ENCODE assay signal across 17 cellular contexts in the genomic region with DNA sequence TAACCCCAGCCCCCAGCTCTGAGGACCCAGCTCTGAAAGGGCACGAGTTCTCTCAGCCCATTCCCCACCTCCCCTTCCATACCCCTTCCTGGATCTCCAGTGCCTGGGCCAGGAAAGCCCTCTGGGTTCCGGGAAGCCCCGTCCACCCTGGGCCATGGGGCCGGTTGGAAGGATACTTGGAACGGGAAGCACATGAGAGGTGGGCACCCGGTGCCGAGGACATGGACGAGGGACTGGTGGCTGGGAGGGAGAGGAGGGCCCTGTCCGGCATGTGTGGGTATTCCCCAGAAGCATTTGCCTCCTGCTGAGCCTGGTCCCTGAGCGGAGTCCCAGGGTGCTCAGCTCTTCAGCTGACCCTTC. TPM values are rescaled to one million over a fixed set of nuclear protein-coding genes. Genes with fewer than 3 reads are reported as not detected.
A peak's percentile ranks its signal among the peaks of the same experiment; 100 is the strongest.
DNase-seq lines count a peak whose midpoint lies in the region; ATAC-seq and TF ChIP-seq lines count a peak whose summit lies in the region.
"Had no signal": no experiment of that assay in that cellular context is flagged by ENCODE, and none has a peak within 500 bp of the region (broad histone marks: within the 10 kb centered on the region; RNA-seq: fewer than 3 reads in every experiment).

No MANE protein-coding gene starts in this region.

- CTCF ChIA-PET in activated CD8-positive, alpha-beta memory T cell treated with anti-CD3 and anti-CD28 coated beads, Interleukin-2, amount 10 ng/mL, durations not matched to agents 7 days and 5 days (lab: Charles Lee): interaction anchor here (0.9 to 1.6 kb wide), 5 partner anchors 9 to 88 kb away, joined by 3 to 5 read pairs (median 3); a partner anchor contains a TSS
- CTCF ChIA-PET in WTC11 (lab: Charles Lee): interaction anchor here (0.6 to 0.9 kb wide), 2 partner anchors 13 to 29 kb away, joined by 3 to 4 read pairs; no protein-coding TSS in a partner anchor

- H3K27me3 Mint-ChIP-seq in activated CD8-positive, alpha-beta memory T cell treated with anti-CD3 and anti-CD28 coated beads, Interleukin-2, amount 10 ng/mL, durations not matched to agents 7 days and 5 days: no peaks in the 10 kb centered on the region
- H3K27me3 Mint-ChIP-seq in WTC11 (ENCODE audit: low read depth): no peaks in the 10 kb centered on the region; the same call in 1 of the 2 replicates
- no peaks in the 10 kb centered on the region for H3K27me3 Mint-ChIP-seq in dendritic cell treated with granulocyte-macrophage colony-stimulating factor and Interleukin-4, amounts not matched to agents 40 ng/mL and 50 ng/mL, for 4 days
- no peaks in the 10 kb centered on the region for H3K27me3 Mint-ChIP-seq in natural killer cell treated with Interleukin-12 subunit alpha and Interleukin-12 subunit beta and Interleukin-15 and Interleukin-18, amount 100 ng/mL, for 72 hours

- H3K4me3 Mint-ChIP-seq in activated CD8-positive, alpha-beta memory T cell treated with anti-CD3 and anti-CD28 coated beads, Interleukin-2, amount 10 ng/mL, durations not matched to agents 7 days and 5 days: no peak overlapping the region
- H3K4me3 Mint-ChIP-seq in WTC11: no peak overlapping the region
- H3K4me3 Mint-ChIP-seq in dendritic cell treated with granulocyte-macrophage colony-stimulating factor and Interleukin-4, amounts not matched to agents 40 ng/mL and 50 ng/mL, for 4 days: peak overlapping the region; percentile 80
- H3K4me3 Mint-ChIP-seq in natural killer cell treated with Interleukin-12 subunit alpha and Interleukin-12 subunit beta and Interleukin-15 and Interleukin-18, amount 100 ng/mL, for 72 hours: no peak overlapping the region
- H3K4me3 Mint-ChIP-seq: neural crest cell had no signal

- intact Hi-C loops in dendritic cell treated with granulocyte-macrophage colony-stimulating factor and Interleukin-4, amounts not matched to agents 40 ng/mL and 50 ng/mL, for 4 days (cut with micrococcal nuclease): loop anchor here (1.0 kb wide), 1 partner anchor 8 kb away; no protein-coding TSS in a partner anchor
- intact Hi-C loops in stomach (cut with DNase I; ENCODE audit: low total_unique reads): no loop called here

- no peak for ATAC-seq in activated CD8-positive, alpha-beta memory T cell treated with anti-CD3 and anti-CD28 coated beads, Interleukin-2, amount 10 ng/mL, durations not matched to agents 7 days and 5 days
- ATAC-seq in WTC11: 0 out of 2 replicates have a peak, but pooled peaks have one; percentile 7
- ATAC-seq in natural killer cell treated with Interleukin-12 subunit alpha and Interleukin-12 subunit beta and Interleukin-15 and Interleukin-18, amount 100 ng/mL, for 72 hours: no peak

- TF ChIP-seq CTCF in WTC11 (IDR thresholded peaks at IDR 0.05): no peak
- TF ChIP-seq CTCF in stomach (IDR thresholded peaks at IDR 0.05): no peak

- H3K27ac Mint-ChIP-seq in activated CD8-positive, alpha-beta memory T cell treated with anti-CD3 and anti-CD28 coated beads, Interleukin-2, amount 10 ng/mL, durations not matched to agents 7 days and 5 days: peak overlapping the region; percentile 90
- 0 out of 2 replicates have a peak overlapping the region, but pooled peaks have one; percentile 41 for H3K27ac Mint-ChIP-seq in WTC11
- H3K27ac Mint-ChIP-seq in dendritic cell treated with granulocyte-macrophage colony-stimulating factor and Interleukin-4, amounts not matched to agents 40 ng/mL and 50 ng/mL, for 4 days: peak overlapping the region; percentile 97
- H3K27ac Mint-ChIP-seq in natural killer cell treated with Interleukin-12 subunit alpha and Interleukin-12 subunit beta and Interleukin-15 and Interleukin-18, amount 100 ng/mL, for 72 hours: no peak overlapping the region

- TF ChIP-seq EP300 in stomach (IDR thresholded peaks at IDR 0.05): no peak

- no peaks in the 10 kb centered on the region for H3K27me3 ChIP-seq in stomach
- H3K27me3 ChIP-seq: MG63, right atrium auricular region had no signal

- peaks cover 7 to 21% (median 8%) of the 10 kb centered on the region in 4 donors for H3K4me1 ChIP-seq in stomach

- no peaks in the 10 kb centered on the region for H3K9me3 Mint-ChIP-seq in activated CD8-positive, alpha-beta memory T cell treated with anti-CD3 and anti-CD28 coated beads, Interleukin-2, amount 10 ng/mL, durations not matched to agents 7 days and 5 days (ENCODE audit: low read depth)
- no peaks in the 10 kb centered on the region for H3K9me3 Mint-ChIP-seq in WTC11
- no peaks in the 10 kb centered on the region for H3K9me3 Mint-ChIP-seq in dendritic cell treated with granulocyte-macrophage colony-stimulating factor and Interleukin-4, amounts not matched to agents 40 ng/mL and 50 ng/mL, for 4 days
- no peaks in the 10 kb centered on the region for H3K9me3 Mint-ChIP-seq in natural killer cell treated with Interleukin-12 subunit alpha and Interleukin-12 subunit beta and Interleukin-15 and Interleukin-18, amount 100 ng/mL, for 72 hours
- H3K9me3 Mint-ChIP-seq: neural crest cell had no signal

- 82 to 89% (median 85%) methylated on average over 10 of the region's 10 CpGs for WGBS in stomach, 5 donors

- TF ChIP-seq POLR2A in stomach (IDR thresholded peaks at IDR 0.05): no peak

- H3K27ac ChIP-seq in stomach: peak overlapping the region in 4 of 5 donors; percentile 2 to 66 (median 54)
- H3K27ac ChIP-seq: right atrium auricular region had no signal

- peak overlapping the region in 1 of 4 donors; percentile 10 for H3K4me3 ChIP-seq in stomach
- H3K4me3 ChIP-seq: MG63, right atrium auricular region had no signal

- peaks cover 39 to 66% (median 63%) of the 10 kb centered on the region in 4 donors for H3K36me3 ChIP-seq in stomach

- H3K9me3 ChIP-seq in stomach: no peaks in the 10 kb centered on the region
- H3K9me3 ChIP-seq: MG63, right atrium auricular region had no signal

- no peak for DNase-seq in activated CD8-positive, alpha-beta memory T cell treated with anti-CD3 and anti-CD28 coated beads, Interleukin-2, amount 10 ng/mL, durations not matched to agents 7 days and 5 days
- DNase-seq in activated CD8-positive, alpha-beta memory T cell treated with anti-CD3 and anti-CD28 coated beads, Interleukin-2, amount 50 U/mL, for 4 hours: no peak
- DNase-seq in WTC11 (ENCODE audit: low spot score) (no peak), stomach (no peak), DMS79 treated with DMSO at 0.1 percent for 48 hours (lab: John Stamatoyannopoulos, UW) (no peak)
- no peak for DNase-seq in activated effector memory CD4-positive, alpha-beta T cell treated with anti-CD3 and anti-CD28 coated beads, Interleukin-2, amount 50 U/mL, for 16 hours
- DNase-seq in natural killer cell treated with Interleukin-12 subunit alpha and Interleukin-12 subunit beta and Interleukin-15 and Interleukin-18, amount 100 ng/mL, for 72 hours (ENCODE audit: low spot score): no peak
- DNase-seq: cerebellar nuclear complex, GDM1, HCEC 1CT, MG63, NCI-H1694 treated with DMSO at 0.1 percent for 48 hours, NCI-H446 treated with DMSO at 0.1 percent for 48 hours had no signal

- H3K36me3 Mint-ChIP-seq in activated CD8-positive, alpha-beta memory T cell treated with anti-CD3 and anti-CD28 coated beads, Interleukin-2, amount 10 ng/mL, durations not matched to agents 7 days and 5 days: peaks cover 42% of the 10 kb centered on the region
- H3K36me3 Mint-ChIP-seq in WTC11: no peaks in the 10 kb centered on the region; the same call in 1 of the 2 replicates
- peaks cover 73% of the 10 kb centered on the region for H3K36me3 Mint-ChIP-seq in dendritic cell treated with granulocyte-macrophage colony-stimulating factor and Interleukin-4, amounts not matched to agents 40 ng/mL and 50 ng/mL, for 4 days (ENCODE audit: low read depth)
- H3K36me3 Mint-ChIP-seq in natural killer cell treated with Interleukin-12 subunit alpha and Interleukin-12 subunit beta and Interleukin-15 and Interleukin-18, amount 100 ng/mL, for 72 hours: peaks cover 16% of the 10 kb centered on the region

- POLR2A ChIA-PET in WTC11 (lab: Charles Lee): no interaction called here

- peaks cover 32% of the 10 kb centered on the region for H3K4me1 Mint-ChIP-seq in activated CD8-positive, alpha-beta memory T cell treated with anti-CD3 and anti-CD28 coated beads, Interleukin-2, amount 10 ng/mL, durations not matched to agents 7 days and 5 days
- H3K4me1 Mint-ChIP-seq in WTC11: peaks cover 18% of the 10 kb centered on the region
- H3K4me1 Mint-ChIP-seq in dendritic cell treated with granulocyte-macrophage colony-stimulating factor and Interleukin-4, amounts not matched to agents 40 ng/mL and 50 ng/mL, for 4 days (ENCODE audit: low read depth): peaks cover 60% of the 10 kb centered on the region
- peaks cover 19% of the 10 kb centered on the region in 2 donors for H3K4me1 Mint-ChIP-seq in natural killer cell treated with Interleukin-12 subunit alpha and Interleukin-12 subunit beta and Interleukin-15 and Interleukin-18, amount 100 ng/mL, for 72 hours (ENCODE audit: low read depth in 2 of 2)

RNA-seq across cellular contexts. Expression of a gene that starts 5.2 kb away (rescaled TPM):
- 10 to 100 TPM; 40.4 to 43.0 TPM for total RNA-seq in activated CD8-positive, alpha-beta memory T cell treated with anti-CD3 and anti-CD28 coated beads, Interleukin-2, amount 10 ng/mL, durations not matched to agents 7 days and 5 days
- total RNA-seq in WTC11 (2021): 34.0 to 37.1 TPM (median 35.4 TPM) in 3 replicates
- total RNA-seq in stomach: 10 to 100 TPM; 17.1 to 80.8 (median 43.6) TPM
- 10 to 100 TPM in 2 of 3 donors, 1 to 10 TPM in 1; 9.2 to 11.9 (median 10.1) TPM for polyA plus RNA-seq in stomach
- 10 to 100 TPM; 33.4 to 49.5 TPM for total RNA-seq in natural killer cell treated with Interleukin-12 subunit alpha and Interleukin-12 subunit beta and Interleukin-15 and Interleukin-18, amount 100 ng/mL, for 72 hours

RNA-seq across cellular contexts. Expression of a gene that starts 9.1 kb away (rescaled TPM):
- 10 to 100 TPM; 30.6 to 35.1 TPM for total RNA-seq in activated CD8-positive, alpha-beta memory T cell treated with anti-CD3 and anti-CD28 coated beads, Interleukin-2, amount 10 ng/mL, durations not matched to agents 7 days and 5 days
- total RNA-seq in WTC11 (2021): 3.4 to 6.4 TPM (median 4.4 TPM) in 3 replicates
- 10 to 100 TPM in 3 of 5 donors, 1 to 10 TPM in 2; 2.6 to 19.9 (median 13.4) TPM for total RNA-seq in stomach
- polyA plus RNA-seq in stomach: 1 to 10 TPM; 1.7 to 6.1 (median 2.4) TPM
- 10 to 100 TPM; 37.9 to 58.4 TPM for total RNA-seq in natural killer cell treated with Interleukin-12 subunit alpha and Interleukin-12 subunit beta and Interleukin-15 and Interleukin-18, amount 100 ng/mL, for 72 hours

RNA-seq across cellular contexts. Expression of a gene that starts 14.6 kb away (rescaled TPM):
- 10 to 100 TPM; 65.1 to 77.1 TPM for total RNA-seq in activated CD8-positive, alpha-beta memory T cell treated with anti-CD3 and anti-CD28 coated beads, Interleukin-2, amount 10 ng/mL, durations not matched to agents 7 days and 5 days
- 59.6 to 64.6 TPM (median 63.5 TPM) in 3 replicates for total RNA-seq in WTC11 (2021)
- total RNA-seq in stomach: 10 to 100 TPM in 3 of 5 donors, 1 to 10 TPM in 2; 2.3 to 27.7 (median 13.2) TPM
- polyA plus RNA-seq in stomach: 10 to 100 TPM; 14.4 to 28.5 (median 14.5) TPM
- total RNA-seq in natural killer cell treated with Interleukin-12 subunit alpha and Interleukin-12 subunit beta and Interleukin-15 and Interleukin-18, amount 100 ng/mL, for 72 hours: 10 to 100 TPM; 51.9 to 96.2 TPM

RNA-seq across cellular contexts. Expression of a gene that starts 31.5 kb away (rescaled TPM):
- total RNA-seq in activated CD8-positive, alpha-beta memory T cell treated with anti-CD3 and anti-CD28 coated beads, Interleukin-2, amount 10 ng/mL, durations not matched to agents 7 days and 5 days: 10 to 100 TPM; 26.6 to 36.7 TPM
- total RNA-seq in WTC11 (2021): 55.4 to 64.4 TPM (median 62.3 TPM) in 3 replicates
- total RNA-seq in stomach: 10 to 100 TPM in 1 of 5 donors, 1 to 10 TPM in 3, not detected in 1; 3.8 to 15.9 (median 8.1) TPM
- polyA plus RNA-seq in stomach: 10 to 100 TPM; 23.0 to 25.0 (median 23.5) TPM
- 10 to 100 TPM; 18.0 to 53.9 TPM for total RNA-seq in natural killer cell treated with Interleukin-12 subunit alpha and Interleukin-12 subunit beta and Interleukin-15 and Interleukin-18, amount 100 ng/mL, for 72 hours

RNA-seq across cellular contexts. Expression of a gene that starts 32.6 kb away (rescaled TPM):
- not detected for total RNA-seq in activated CD8-positive, alpha-beta memory T cell treated with anti-CD3 and anti-CD28 coated beads, Interleukin-2, amount 10 ng/mL, durations not matched to agents 7 days and 5 days
- total RNA-seq in WTC11 (2021) (1.9 to 4.4 TPM (median 2.1 TPM) in 3 replicates), stomach (under 1 TPM in 1 of 5 donors, not detected in 4; 0.37 TPM)
- under 1 TPM in 2 of 3 donors, not detected in 1; 0.06 to 0.10 TPM for polyA plus RNA-seq in stomach
- total RNA-seq in natural killer cell treated with Interleukin-12 subunit alpha and Interleukin-12 subunit beta and Interleukin-15 and Interleukin-18, amount 100 ng/mL, for 72 hours: not detected
- total RNA-seq: lung microvascular endothelial cell had no signal

Comparison
In these comparisons a context has a peak if more than half of its experiments do, and no peak if none do; other contexts are left out.
1. H3K27ac Mint-ChIP-seq: peak in activated CD8-positive, alpha-beta memory T cell treated with anti-CD3 and anti-CD28 coated beads, Interleukin-2, amount 10 ng/mL, durations not matched to agents 7 days and 5 days (single experiment), WTC11 (single experiment) and dendritic cell treated with granulocyte-macrophage colony-stimulating factor and Interleukin-4, amounts not matched to agents 40 ng/mL and 50 ng/mL, for 4 days (single experiment); none in natural killer cell treated with Interleukin-12 subunit alpha and Interleukin-12 subunit beta and Interleukin-15 and Interleukin-18, amount 100 ng/mL, for 72 hours (0 of 2).